Comparison of ENCODE assay signal across 1 cellular context in genomic region chr2:174341995-174342571, GRCh38.
A peak's percentile ranks its signal among the peaks of the same experiment; 100 is the strongest.
TF ChIP-seq lines count a peak whose summit lies in the region.

No MANE protein-coding gene starts in this region.

TF ChIP-seq in HepG2, 621 proteins besides CTCF, POLR2A, EP300 and RAD21 (continued from another document):
- TF ChIP-seq ZNF329 (CRISPR knock-in tag; IDR thresholded peaks at IDR 0.05; ENCODE audit: low read depth) (no peak), SNRNP70 (IDR thresholded peaks at IDR 0.05; ENCODE audit: low read depth, low read length) (no peak), ZNF543 (CRISPR knock-in tag; IDR thresholded peaks at IDR 0.05) (no peak), RXRA (CRISPR knock-in tag; IDR thresholded peaks at IDR 0.05) (no peak; the same call in 1 of the 2 replicates), ZNF740 (CRISPR knock-in tag; IDR thresholded peaks at IDR 0.05) (no peak), ZNF343 (CRISPR knock-in tag; IDR thresholded peaks at IDR 0.05) (no peak), ASH2L (IDR thresholded peaks at IDR 0.05; ENCODE audit: insufficient read length, low read depth, low read length) (peak; percentile 20), MTERF4 (CRISPR knock-in tag; IDR thresholded peaks at IDR 0.05) (no peak)
